17 cellular contexts compared by ENCODE assay signal in the genomic region with DNA sequence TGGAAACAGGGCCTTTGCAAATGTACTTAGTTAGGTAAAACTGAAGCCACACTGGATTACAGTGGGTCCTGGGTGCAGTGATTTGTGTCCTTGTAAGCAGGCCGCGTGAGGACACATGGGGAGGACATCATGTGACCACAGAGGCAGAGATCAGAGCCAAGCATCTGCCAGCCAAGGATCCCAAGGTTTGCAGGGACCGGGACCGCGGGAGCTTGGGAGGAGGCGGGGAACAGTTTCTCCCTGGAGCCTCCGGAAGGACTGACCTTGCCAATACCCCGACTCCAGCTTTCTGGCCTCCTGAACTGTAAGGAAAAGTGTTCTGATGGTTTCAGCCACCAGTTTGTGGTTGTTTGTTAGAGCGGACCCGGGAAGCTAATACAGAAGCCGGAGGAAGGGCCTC.
A peak's percentile ranks its signal among the peaks of the same experiment; 100 is the strongest.
DNase-seq lines count a peak whose midpoint lies in the region; ATAC-seq and TF ChIP-seq lines count a peak whose summit lies in the region.
"Had no signal": no experiment of that assay in that cellular context is flagged by ENCODE, and none has a peak within 500 bp of the region (broad histone marks: within the 10 kb centered on the region; RNA-seq: fewer than 3 reads in every experiment).

No MANE protein-coding gene starts in this region.

- H3K4me1 Mint-ChIP-seq in CD4-positive, alpha-beta memory T cell = no peaks in the 10 kb centered on the region

- ATAC-seq in GM21423 (IDR thresholded peaks at IDR 0.05; ENCODE audit: unreplicated experiment) = no peak
- no peak for ATAC-seq in HG02885 (IDR thresholded peaks at IDR 0.05; ENCODE audit: poor library complexity, unreplicated experiment)
- ATAC-seq: A549 had no signal

- H3K4me3 ChIP-seq in WERI-Rb-1 (ENCODE audit: low read depth, low read length) = peak overlapping the region; percentile 16
- no peak overlapping the region for H3K4me3 ChIP-seq in left ventricle myocardium inferior
- no peak overlapping the region for H3K4me3 ChIP-seq in rectal smooth muscle tissue (ENCODE audit: low read length)
- H3K4me3 ChIP-seq in CD4-positive, alpha-beta memory T cell (ENCODE audit: low read length in 2 of 2) = no peak overlapping the region
- H3K4me3 ChIP-seq: A549; BLaER1 treated with 17β-estradiol and CSF1 and Interleukin-3, amounts not matched to agents 10 nM and 100 nM had no signal

- TF ChIP-seq CTCF in WERI-Rb-1 (IDR thresholded peaks at IDR 0.05; ENCODE audit: low read depth, low read length) (no peak), left ventricle myocardium inferior (IDR thresholded peaks at IDR 0.05; ENCODE audit: borderline replicate concordance) (no peak)

- POLR2A ChIA-PET in CD4-positive, alpha-beta memory T cell (lab: Charles Lee; ENCODE audit: partially characterized antibody) = no interaction called here

- H3K9ac ChIP-seq in rectal smooth muscle tissue (ENCODE audit: low read length) = no peak overlapping the region
- H3K9ac ChIP-seq: BLaER1 treated with 17β-estradiol and CSF1 and Interleukin-3, amounts not matched to agents 10 nM and 100 nM had no signal

- peaks cover 13% of the 10 kb centered on the region for H3K4me1 ChIP-seq in left ventricle myocardium inferior
- peaks cover 11% of the 10 kb centered on the region for H3K4me1 ChIP-seq in rectal smooth muscle tissue (ENCODE audit: control insufficient read depth, insufficient read depth, low read length)
- H3K4me1 ChIP-seq in CD4-positive, alpha-beta memory T cell (ENCODE audit: insufficient read depth, low read length) = no peaks in the 10 kb centered on the region

- CTCF ChIA-PET in CD4-positive, alpha-beta memory T cell (lab: Charles Lee; ENCODE audit: partially characterized antibody) = no interaction called here

- DNase-seq in M059J (ENCODE audit: low read depth) = peak; percentile 46
- peak; percentile 92 for DNase-seq in WERI-Rb-1
- peak; percentile 38 for DNase-seq in left ventricle myocardium inferior
- no peak for DNase-seq in hepatic stellate cell (ENCODE audit: low spot score)
- no peak for DNase-seq in CD4-positive, alpha-beta memory T cell
- DNase-seq: GF-D8, HCEC 1CT, KBM-7, NCI-H1417 treated with DMSO at 0.1 percent for 48 hours, NCI-H1930, NCI-H69 had no signal

- H3K27ac Mint-ChIP-seq in CD4-positive, alpha-beta memory T cell = no peak overlapping the region

- H3K36me3 Mint-ChIP-seq in CD4-positive, alpha-beta memory T cell = no peaks in the 10 kb centered on the region

- H3K27me3 ChIP-seq in WERI-Rb-1 (ENCODE audit: insufficient read depth, low read depth, severe bottlenecking) (no peaks in the 10 kb centered on the region), left ventricle myocardium inferior (ENCODE audit: low read depth) (peaks cover under 1% of the 10 kb centered on the region), rectal smooth muscle tissue (ENCODE audit: control insufficient read depth, insufficient read depth, low read length) (no peaks in the 10 kb centered on the region)
- no peaks in the 10 kb centered on the region for H3K27me3 ChIP-seq in CD4-positive, alpha-beta memory T cell (ENCODE audit: insufficient read depth, low read length)
- H3K27me3 ChIP-seq: BLaER1 treated with 17β-estradiol and CSF1 and Interleukin-3, amounts not matched to agents 10 nM and 100 nM had no signal

- H3K4me3 Mint-ChIP-seq in CD4-positive, alpha-beta memory T cell = no peak overlapping the region

- H3K9me3 ChIP-seq in WERI-Rb-1 (ENCODE audit: severe bottlenecking) = no peaks in the 10 kb centered on the region
- H3K9me3 ChIP-seq in left ventricle myocardium inferior (replicated peaks) = no peaks in the 10 kb centered on the region
- H3K9me3 ChIP-seq in CD4-positive, alpha-beta memory T cell (ENCODE audit: control insufficient read depth in 1 of 2, low read length in 2 of 2) = no peaks in the 10 kb centered on the region
- H3K9me3 ChIP-seq: A549; BLaER1 treated with 17β-estradiol and CSF1 and Interleukin-3, amounts not matched to agents 10 nM and 100 nM had no signal

- peaks cover 21 to 31% of the 10 kb centered on the region in 2 donors for H3K27me3 Mint-ChIP-seq in CD4-positive, alpha-beta memory T cell

- H3K27ac ChIP-seq in WERI-Rb-1 (peak overlapping the region; percentile 70), left ventricle myocardium inferior (replicated peaks) (no peak overlapping the region), rectal smooth muscle tissue (ENCODE audit: low read depth, low read length) (peak overlapping the region; percentile 8)
- H3K27ac ChIP-seq in CD4-positive, alpha-beta memory T cell (ENCODE audit: low read depth, low read length) = no peak overlapping the region
- H3K27ac ChIP-seq: A549; BLaER1 treated with 17β-estradiol and CSF1 and Interleukin-3, amounts not matched to agents 10 nM and 100 nM; RWPE1 had no signal

- intact Hi-C loops in left ventricle myocardium inferior (cut with micrococcal nuclease) = no loop called here
- intact Hi-C loops in CD4-positive, alpha-beta memory T cell (cut with micrococcal nuclease) = no loop called here

- H3K9me3 Mint-ChIP-seq in CD4-positive, alpha-beta memory T cell = no peaks in the 10 kb centered on the region

- H3K36me3 ChIP-seq in WERI-Rb-1 (no peaks in the 10 kb centered on the region), left ventricle myocardium inferior (no peaks in the 10 kb centered on the region), rectal smooth muscle tissue (ENCODE audit: control insufficient read depth, insufficient read depth, low read length) (no peaks in the 10 kb centered on the region)
- H3K36me3 ChIP-seq in CD4-positive, alpha-beta memory T cell (ENCODE audit: insufficient read depth, low read length) = no peaks in the 10 kb centered on the region
- H3K36me3 ChIP-seq: BLaER1 treated with 17β-estradiol and CSF1 and Interleukin-3, amounts not matched to agents 10 nM and 100 nM had no signal

Comparison
In these comparisons a context has a peak if more than half of its experiments do, and no peak if none do; other contexts are left out.
1. DNase-seq: peak in M059J (single experiment), WERI-Rb-1 (single experiment) and left ventricle myocardium inferior (single experiment); none in hepatic stellate cell (single experiment) and CD4-positive, alpha-beta memory T cell (0 of 5).
2. H3K27ac ChIP-seq: peak in WERI-Rb-1 (single experiment) and rectal smooth muscle tissue (single experiment); none in left ventricle myocardium inferior (single experiment) and CD4-positive, alpha-beta memory T cell (single experiment).